In genomic region chr4:17153572-17153971, GRCh38 we compare ENCODE assay signal across 1 cellular context.
TF ChIP-seq lines count a peak whose summit lies in the region.

No MANE protein-coding gene starts in this region.

TF ChIP-seq in WTC11, 78 proteins besides CTCF, POLR2A, EP300 and RAD21 (continued from another document):
- TF ChIP-seq USF1 (CRISPR knock-in tag; IDR thresholded peaks at IDR 0.05): no peak
- TF ChIP-seq CREM (CRISPR knock-in tag; IDR thresholded peaks at IDR 0.05): no peak
- no peak for TF ChIP-seq TEAD1 (CRISPR knock-in tag; IDR thresholded peaks at IDR 0.05)
- no peak for TF ChIP-seq AFF4 (CRISPR knock-in tag; IDR thresholded peaks at IDR 0.05; ENCODE audit: borderline replicate concordance)
- no peak for TF ChIP-seq ZNF512 (CRISPR knock-in tag; IDR thresholded peaks at IDR 0.05; ENCODE audit: borderline replicate concordance)
